24 cellular contexts compared by ENCODE assay signal in the genomic region with DNA sequence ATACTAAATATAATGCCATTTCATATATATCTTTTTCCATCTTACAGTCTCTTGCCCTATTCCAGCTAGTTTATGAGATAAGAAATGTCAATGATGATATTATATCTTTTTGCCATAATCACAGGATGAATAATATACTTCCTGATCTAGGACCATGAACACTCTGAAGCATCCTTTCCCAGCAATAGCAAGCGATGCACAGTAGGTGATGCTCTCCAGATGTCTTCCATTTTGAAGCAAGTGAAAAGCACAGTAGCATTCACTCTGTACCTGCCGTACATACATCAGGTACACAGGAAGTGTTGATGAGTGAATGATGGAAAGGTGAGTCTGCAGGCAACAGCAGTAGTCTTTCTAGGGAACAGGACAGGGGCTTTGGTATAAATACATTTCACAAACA. TPM values are rescaled to one million over a fixed set of nuclear protein-coding genes. Genes with fewer than 3 reads are reported as not detected.
DNase-seq lines count a peak whose midpoint lies in the region; ATAC-seq and TF ChIP-seq lines count a peak whose summit lies in the region.
"Had no signal": no experiment of that assay in that cellular context is flagged by ENCODE, and none has a peak within 500 bp of the region (broad histone marks: within the 10 kb centered on the region; RNA-seq: fewer than 3 reads in every experiment).

No MANE protein-coding gene starts in this region.

- H3K27me3 ChIP-seq in Loucy (ENCODE audit: insufficient read depth, low read length, poor library complexity, severe bottlenecking) (no peaks in the 10 kb centered on the region), WERI-Rb-1 (ENCODE audit: insufficient read depth, low read depth, severe bottlenecking) (no peaks in the 10 kb centered on the region), foreskin keratinocyte (no peaks in the 10 kb centered on the region)
- H3K27me3 ChIP-seq: SJCRH30 had no signal

- H3K79me2 ChIP-seq in Loucy (ENCODE audit: insufficient read depth, low read length), result no peaks in the 10 kb centered on the region

- DNase-seq in NCI-H146 (lab: John Stamatoyannopoulos, UW), result peak; percentile 13
- DNase-seq in NCI-H146 treated with DMSO at 0.1 percent for 48 hours (lab: John Stamatoyannopoulos, UW; ENCODE audit: unreplicated experiment), result no peak
- no peak for DNase-seq in WERI-Rb-1
- no peak for DNase-seq in foreskin keratinocyte
- no peak for DNase-seq in immature natural killer cell
- DNase-seq in activated CD4-positive, alpha-beta T cell treated with anti-CD3 and anti-CD28 coated beads, Interleukin-2, amount 50 U/mL, for 4 hours, result no peak
- DNase-seq in activated CD4-positive, alpha-beta T cell treated with anti-CD3 and anti-CD28 coated beads for 48 hours, result no peak
- DNase-seq: 8988T; AML-193; C1 segment of cervical spinal cord; Calu3; CD8-positive, alpha-beta T cell; DMS153; GDM1; GOT3; KG1; NCI-H1105 treated with DMSO at 0.1 percent for 48 hours; NCI-H1694 treated with DMSO at 0.1 percent for 48 hours; NCI-H2081 treated with DMSO at 0.1 percent for 48 hours; NCI-H2171 treated with DMSO at 0.1 percent for 48 hours; NCI-H446 treated with DMSO at 0.1 percent for 48 hours; NCI-H69; SJCRH30 had no signal

- peaks cover 2 to 4% (median 3%) of the 10 kb centered on the region in 3 donors for H3K27me3 Mint-ChIP-seq in immature natural killer cell (ENCODE audit: low read depth in 3 of 3)

- no peak overlapping the region for H3K4me3 Mint-ChIP-seq in immature natural killer cell
- H3K4me3 Mint-ChIP-seq: CD8-positive, alpha-beta T cell had no signal

- H3K4me3 ChIP-seq in Loucy (ENCODE audit: low read length, poor library complexity, severe bottlenecking) (no peak overlapping the region), WERI-Rb-1 (ENCODE audit: low read depth, low read length) (no peak overlapping the region)
- H3K4me3 ChIP-seq: SJCRH30 had no signal

- H3K27ac ChIP-seq in WERI-Rb-1, result no peak overlapping the region
- no peak overlapping the region for H3K27ac ChIP-seq in foreskin keratinocyte
- H3K27ac ChIP-seq: SJCRH30 had no signal

- TF ChIP-seq CTCF in Loucy (conservative IDR thresholded peaks at IDR 0.05; ENCODE audit: low read length) (peak; percentile 26), WERI-Rb-1 (IDR thresholded peaks at IDR 0.05; ENCODE audit: low read depth, low read length) (peak; percentile 34), foreskin keratinocyte (conservative IDR thresholded peaks at IDR 0.05) (peak; percentile 35)

- no peaks in the 10 kb centered on the region for H3K4me1 Mint-ChIP-seq in immature natural killer cell

- H3K36me3 ChIP-seq in Loucy (ENCODE audit: insufficient read depth, low read length) (no peaks in the 10 kb centered on the region), WERI-Rb-1 (no peaks in the 10 kb centered on the region)
- H3K36me3 ChIP-seq: SJCRH30 had no signal

- H3K9me3 Mint-ChIP-seq in immature natural killer cell, result peaks cover 0 to 3% (median 0%) of the 10 kb centered on the region in 6 donors
- H3K9me3 Mint-ChIP-seq: CD8-positive, alpha-beta T cell had no signal

- no peaks in the 10 kb centered on the region for H3F3A ChIP-seq in Loucy (ENCODE audit: low read depth)

- H3K27ac Mint-ChIP-seq in immature natural killer cell, result no peak overlapping the region
- H3K27ac Mint-ChIP-seq: CD8-positive, alpha-beta T cell had no signal

- no peak overlapping the region for H3K4me2 ChIP-seq in Loucy (ENCODE audit: low read depth, low read length, poor library complexity, severe bottlenecking)

- no peaks in the 10 kb centered on the region for H3K9me2 ChIP-seq in Loucy (replicated peaks; ENCODE audit: low read depth, low read length)

- H2AFZ ChIP-seq in Loucy (ENCODE audit: low read length), result no peak overlapping the region

- no peak overlapping the region for H3K9ac ChIP-seq in Loucy (ENCODE audit: low read depth, low read length, poor library complexity, severe bottlenecking)

- H4K20me1 ChIP-seq in Loucy (ENCODE audit: insufficient read depth, low read length, poor library complexity, severe bottlenecking), result no peaks in the 10 kb centered on the region

- H3K36me3 Mint-ChIP-seq in immature natural killer cell, result no peaks in the 10 kb centered on the region
- H3K36me3 Mint-ChIP-seq: CD8-positive, alpha-beta T cell had no signal

- H3K9me3 ChIP-seq in Loucy (ENCODE audit: insufficient read depth, low read depth, low read length) (no peaks in the 10 kb centered on the region), WERI-Rb-1 (ENCODE audit: severe bottlenecking) (peaks cover 6% of the 10 kb centered on the region)
- H3K9me3 ChIP-seq: SJCRH30 had no signal

- no peak for ATAC-seq in foreskin keratinocyte
- ATAC-seq: CD8-positive, alpha-beta T cell had no signal

- no peaks in the 10 kb centered on the region for H3K4me1 ChIP-seq in Loucy (ENCODE audit: insufficient read depth, low read length, poor library complexity, severe bottlenecking)
- peaks cover 12% of the 10 kb centered on the region for H3K4me1 ChIP-seq in foreskin keratinocyte
- H3K4me1 ChIP-seq: SJCRH30 had no signal

RNA-seq across cellular contexts. Expression of gene SULT1C4, which starts 8.6 kb away (rescaled TPM):
- not detected in 2 replicates for total RNA-seq in foreskin keratinocyte
- polyA plus RNA-seq in foreskin keratinocyte (not detected in 2 replicates), immature natural killer cell (not detected)
- total RNA-seq: Calu3; CD8-positive, alpha-beta T cell had no signal
